13 cellular contexts compared by ENCODE assay signal in genomic region chr12:15982921-15983320, GRCh38.
"Had no signal": no experiment of that assay in that cellular context is flagged by ENCODE, and none has a peak within 500 bp of the region (broad histone marks: within the 10 kb centered on the region; RNA-seq: fewer than 3 reads in every experiment).

No MANE protein-coding gene starts in this region.

- DNase-seq: activated B cell treated with CpG ODN at 0.5 μM for 24 hours; activated CD4-positive, alpha-beta T cell treated with anti-CD3 and anti-CD28 coated beads for 48 hours; activated naive CD4-positive, alpha-beta T cell treated with Interleukin-2 at 50 U/mL for 16 hours; activated naive CD8-positive, alpha-beta T cell treated with anti-CD3 and anti-CD28 coated beads, Interleukin-2, amount 50 U/mL, for 24 hours; colonic mucosa; esophagus squamous epithelium; kidney; left ventricle myocardium inferior; right lobe of liver; spleen; stimulated activated CD4-positive, alpha-beta T cell treated with anti-CD3 and anti-CD28 coated beads, Interleukin-1b, Interleukin-23, amount 100 ng/mL, for 48 hours; T-helper 17 cell; thyroid gland had no signal

- H3K9me3 Mint-ChIP-seq: activated naive CD8-positive, alpha-beta T cell treated with anti-CD3 and anti-CD28 coated beads, Interleukin-2, amount 50 U/mL, for 24 hours had no signal

- H3K4me1 ChIP-seq: colonic mucosa had no signal

- H3K27ac ChIP-seq: colonic mucosa, esophagus squamous epithelium, left ventricle myocardium inferior, spleen, thyroid gland had no signal

- H3K27me3 Mint-ChIP-seq: activated B cell treated with CpG ODN at 0.5 μM for 24 hours; activated naive CD8-positive, alpha-beta T cell treated with anti-CD3 and anti-CD28 coated beads, Interleukin-2, amount 50 U/mL, for 24 hours; T-helper 17 cell had no signal

- H3K4me1 Mint-ChIP-seq: activated naive CD8-positive, alpha-beta T cell treated with anti-CD3 and anti-CD28 coated beads, Interleukin-2, amount 50 U/mL, for 24 hours had no signal

- H3K9me3 ChIP-seq: colonic mucosa, esophagus squamous epithelium, left ventricle myocardium inferior, right lobe of liver, thyroid gland had no signal

- H3K36me3 ChIP-seq: colonic mucosa, right lobe of liver had no signal

- H3K27me3 ChIP-seq: colonic mucosa, esophagus squamous epithelium, right lobe of liver, spleen, thyroid gland had no signal

- ATAC-seq: activated naive CD8-positive, alpha-beta T cell treated with anti-CD3 and anti-CD28 coated beads, Interleukin-2, amount 50 U/mL, for 24 hours; T-helper 17 cell had no signal

- H3K4me3 Mint-ChIP-seq: activated B cell treated with CpG ODN at 0.5 μM for 24 hours; activated naive CD8-positive, alpha-beta T cell treated with anti-CD3 and anti-CD28 coated beads, Interleukin-2, amount 50 U/mL, for 24 hours; T-helper 17 cell had no signal

- H3K4me3 ChIP-seq: colonic mucosa, esophagus squamous epithelium, left ventricle myocardium inferior, right lobe of liver, spleen, thyroid gland had no signal

- H3K27ac Mint-ChIP-seq: activated B cell treated with CpG ODN at 0.5 μM for 24 hours; activated naive CD8-positive, alpha-beta T cell treated with anti-CD3 and anti-CD28 coated beads, Interleukin-2, amount 50 U/mL, for 24 hours; T-helper 17 cell had no signal
